In the genomic region with DNA sequence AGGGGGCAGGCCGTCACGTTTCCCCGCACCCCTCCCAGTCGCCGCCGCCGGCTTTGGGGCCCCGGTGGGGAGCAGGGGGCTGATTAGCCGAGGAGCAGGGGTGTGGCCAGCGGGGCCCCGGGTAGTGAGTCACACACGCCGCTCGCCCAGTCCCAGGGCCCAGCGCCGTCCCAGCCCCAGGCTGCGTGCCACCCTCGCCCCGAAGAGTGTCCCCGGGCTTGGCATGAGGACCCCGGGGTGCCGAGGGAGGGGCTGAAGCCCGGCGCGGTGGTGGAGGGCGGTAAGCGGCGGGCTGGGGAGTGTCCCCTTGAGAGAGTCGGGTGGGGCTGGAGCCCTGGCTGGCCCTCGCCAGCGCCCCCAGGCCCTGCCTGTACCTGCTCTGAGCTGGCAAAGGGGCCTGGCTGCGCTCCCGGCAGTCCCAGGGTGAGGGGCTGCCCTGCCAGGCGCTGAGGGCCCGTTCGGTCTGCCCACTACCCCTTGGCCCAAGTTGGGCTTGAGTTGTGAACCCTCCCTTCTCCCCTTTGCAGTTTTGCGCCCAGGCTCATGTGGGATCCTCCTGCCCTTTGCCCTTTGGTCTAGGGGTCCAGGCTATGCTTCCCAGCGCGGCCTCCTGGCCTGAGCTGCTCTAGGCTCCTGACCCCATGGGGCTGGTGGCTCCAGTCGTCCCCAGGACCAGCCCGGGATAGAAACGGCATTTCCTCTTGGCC, we compare ENCODE assay signal across 1 cellular context.
A peak's percentile ranks its signal among the peaks of the same experiment; 100 is the strongest.
TF ChIP-seq lines count a peak whose summit lies in the region.

No MANE protein-coding gene starts in this region.

TF ChIP-seq in HEK293, 187 proteins besides CTCF, POLR2A, EP300 and RAD21 (continued from another document and continues in another):
- TF ChIP-seq, protein P1, sequence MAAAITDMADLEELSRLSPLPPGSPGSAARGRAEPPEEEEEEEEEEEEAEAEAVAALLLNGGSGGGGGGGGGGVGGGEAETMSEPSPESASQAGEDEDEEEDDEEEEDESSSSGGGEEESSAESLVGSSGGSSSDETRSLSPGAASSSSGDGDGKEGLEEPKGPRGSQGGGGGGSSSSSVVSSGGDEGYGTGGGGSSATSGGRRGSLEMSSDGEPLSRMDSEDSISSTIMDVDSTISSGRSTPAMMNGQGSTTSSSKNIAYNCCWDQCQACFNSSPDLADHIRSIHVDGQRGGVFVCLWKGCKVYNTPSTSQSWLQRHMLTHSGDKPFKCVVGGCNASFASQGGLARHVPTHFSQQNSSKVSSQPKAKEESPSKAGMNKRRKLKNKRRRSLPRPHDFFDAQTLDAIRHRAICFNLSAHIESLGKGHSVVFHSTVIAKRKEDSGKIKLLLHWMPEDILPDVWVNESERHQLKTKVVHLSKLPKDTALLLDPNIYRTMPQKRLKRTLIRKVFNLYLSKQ (tag by site-specific recombination; IDR thresholded peaks at IDR 0.05; ENCODE audit: borderline replicate concordance), result no peak
- TF ChIP-seq ZNF214 (tag by site-specific recombination; IDR thresholded peaks at IDR 0.05; ENCODE audit: borderline replicate concordance), result no peak
- TF ChIP-seq, protein P2, sequence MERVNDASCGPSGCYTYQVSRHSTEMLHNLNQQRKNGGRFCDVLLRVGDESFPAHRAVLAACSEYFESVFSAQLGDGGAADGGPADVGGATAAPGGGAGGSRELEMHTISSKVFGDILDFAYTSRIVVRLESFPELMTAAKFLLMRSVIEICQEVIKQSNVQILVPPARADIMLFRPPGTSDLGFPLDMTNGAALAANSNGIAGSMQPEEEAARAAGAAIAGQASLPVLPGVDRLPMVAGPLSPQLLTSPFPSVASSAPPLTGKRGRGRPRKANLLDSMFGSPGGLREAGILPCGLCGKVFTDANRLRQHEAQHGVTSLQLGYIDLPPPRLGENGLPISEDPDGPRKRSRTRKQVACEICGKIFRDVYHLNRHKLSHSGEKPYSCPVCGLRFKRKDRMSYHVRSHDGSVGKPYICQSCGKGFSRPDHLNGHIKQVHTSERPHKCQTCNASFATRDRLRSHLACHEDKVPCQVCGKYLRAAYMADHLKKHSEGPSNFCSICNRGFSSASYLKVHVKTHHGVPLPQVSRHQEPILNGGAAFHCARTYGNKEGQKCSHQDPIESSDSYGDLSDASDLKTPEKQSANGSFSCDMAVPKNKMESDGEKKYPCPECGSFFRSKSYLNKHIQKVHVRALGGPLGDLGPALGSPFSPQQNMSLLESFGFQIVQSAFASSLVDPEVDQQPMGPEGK (tag by site-specific recombination; IDR thresholded peaks at IDR 0.05), result peak; percentile 89
- TF ChIP-seq, protein P3, sequence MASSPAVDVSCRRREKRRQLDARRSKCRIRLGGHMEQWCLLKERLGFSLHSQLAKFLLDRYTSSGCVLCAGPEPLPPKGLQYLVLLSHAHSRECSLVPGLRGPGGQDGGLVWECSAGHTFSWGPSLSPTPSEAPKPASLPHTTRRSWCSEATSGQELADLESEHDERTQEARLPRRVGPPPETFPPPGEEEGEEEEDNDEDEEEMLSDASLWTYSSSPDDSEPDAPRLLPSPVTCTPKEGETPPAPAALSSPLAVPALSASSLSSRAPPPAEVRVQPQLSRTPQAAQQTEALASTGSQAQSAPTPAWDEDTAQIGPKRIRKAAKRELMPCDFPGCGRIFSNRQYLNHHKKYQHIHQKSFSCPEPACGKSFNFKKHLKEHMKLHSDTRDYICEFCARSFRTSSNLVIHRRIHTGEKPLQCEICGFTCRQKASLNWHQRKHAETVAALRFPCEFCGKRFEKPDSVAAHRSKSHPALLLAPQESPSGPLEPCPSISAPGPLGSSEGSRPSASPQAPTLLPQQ (tag by site-specific recombination; IDR thresholded peaks at IDR 0.05), result peak; percentile 62
- TF ChIP-seq BCL11A (tag by site-specific recombination; IDR thresholded peaks at IDR 0.05; ENCODE audit: low read depth), result no peak
- TF ChIP-seq ZNF660 (tag by site-specific recombination; IDR thresholded peaks at IDR 0.05), result no peak
- TF ChIP-seq, protein P4, sequence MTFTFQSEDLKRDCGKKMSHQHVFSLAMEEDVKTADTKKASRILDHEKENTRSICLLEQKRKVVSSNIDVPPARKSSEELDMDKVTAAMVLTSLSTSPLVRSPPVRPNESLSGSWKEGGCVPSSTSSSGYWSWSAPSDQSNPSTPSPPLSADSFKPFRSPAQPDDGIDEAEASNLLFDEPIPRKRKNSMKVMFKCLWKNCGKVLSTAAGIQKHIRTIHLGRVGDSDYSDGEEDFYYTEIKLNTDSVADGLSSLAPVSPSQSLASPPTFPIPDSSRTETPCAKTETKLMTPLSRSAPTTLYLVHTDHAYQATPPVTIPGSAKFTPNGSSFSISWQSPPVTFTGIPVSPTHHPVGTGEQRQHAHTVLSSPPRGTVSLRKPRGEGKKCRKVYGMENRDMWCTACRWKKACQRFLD (tag by site-specific recombination; IDR thresholded peaks at IDR 0.05), result no peak
- TF ChIP-seq, protein P5, sequence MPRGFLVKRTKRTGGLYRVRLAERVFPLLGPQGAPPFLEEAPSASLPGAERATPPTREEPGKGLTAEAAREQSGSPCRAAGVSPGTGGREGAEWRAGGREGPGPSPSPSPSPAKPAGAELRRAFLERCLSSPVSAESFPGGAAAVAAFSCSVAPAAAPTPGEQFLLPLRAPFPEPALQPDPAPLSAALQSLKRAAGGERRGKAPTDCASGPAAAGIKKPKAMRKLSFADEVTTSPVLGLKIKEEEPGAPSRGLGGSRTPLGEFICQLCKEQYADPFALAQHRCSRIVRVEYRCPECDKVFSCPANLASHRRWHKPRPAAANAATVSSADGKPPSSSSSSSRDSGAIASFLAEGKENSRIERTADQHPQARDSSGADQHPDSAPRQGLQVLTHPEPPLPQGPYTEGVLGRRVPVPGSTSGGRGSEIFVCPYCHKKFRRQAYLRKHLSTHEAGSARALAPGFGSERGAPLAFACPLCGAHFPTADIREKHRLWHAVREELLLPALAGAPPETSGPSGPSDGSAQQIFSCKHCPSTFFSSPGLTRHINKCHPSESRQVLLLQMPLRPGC (tag by site-specific recombination; IDR thresholded peaks at IDR 0.05), result no peak
- TF ChIP-seq, protein P6, sequence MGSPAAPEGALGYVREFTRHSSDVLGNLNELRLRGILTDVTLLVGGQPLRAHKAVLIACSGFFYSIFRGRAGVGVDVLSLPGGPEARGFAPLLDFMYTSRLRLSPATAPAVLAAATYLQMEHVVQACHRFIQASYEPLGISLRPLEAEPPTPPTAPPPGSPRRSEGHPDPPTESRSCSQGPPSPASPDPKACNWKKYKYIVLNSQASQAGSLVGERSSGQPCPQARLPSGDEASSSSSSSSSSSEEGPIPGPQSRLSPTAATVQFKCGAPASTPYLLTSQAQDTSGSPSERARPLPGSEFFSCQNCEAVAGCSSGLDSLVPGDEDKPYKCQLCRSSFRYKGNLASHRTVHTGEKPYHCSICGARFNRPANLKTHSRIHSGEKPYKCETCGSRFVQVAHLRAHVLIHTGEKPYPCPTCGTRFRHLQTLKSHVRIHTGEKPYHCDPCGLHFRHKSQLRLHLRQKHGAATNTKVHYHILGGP (tag by site-specific recombination; IDR thresholded peaks at IDR 0.05), result no peak
- no peak for TF ChIP-seq MEIS1 (CRISPR knock-in tag; IDR thresholded peaks at IDR 0.05; ENCODE audit: borderline replicate concordance)
- TF ChIP-seq, protein P7, sequence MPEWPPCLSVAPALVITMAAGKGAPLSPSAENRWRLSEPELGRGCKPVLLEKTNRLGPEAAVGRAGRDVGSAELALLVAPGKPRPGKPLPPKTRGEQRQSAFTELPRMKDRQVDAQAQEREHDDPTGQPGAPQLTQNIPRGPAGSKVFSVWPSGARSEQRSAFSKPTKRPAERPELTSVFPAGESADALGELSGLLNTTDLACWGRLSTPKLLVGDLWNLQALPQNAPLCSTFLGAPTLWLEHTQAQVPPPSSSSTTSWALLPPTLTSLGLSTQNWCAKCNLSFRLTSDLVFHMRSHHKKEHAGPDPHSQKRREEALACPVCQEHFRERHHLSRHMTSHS (tag by site-specific recombination; IDR thresholded peaks at IDR 0.05), result no peak
- TF ChIP-seq, protein P8, sequence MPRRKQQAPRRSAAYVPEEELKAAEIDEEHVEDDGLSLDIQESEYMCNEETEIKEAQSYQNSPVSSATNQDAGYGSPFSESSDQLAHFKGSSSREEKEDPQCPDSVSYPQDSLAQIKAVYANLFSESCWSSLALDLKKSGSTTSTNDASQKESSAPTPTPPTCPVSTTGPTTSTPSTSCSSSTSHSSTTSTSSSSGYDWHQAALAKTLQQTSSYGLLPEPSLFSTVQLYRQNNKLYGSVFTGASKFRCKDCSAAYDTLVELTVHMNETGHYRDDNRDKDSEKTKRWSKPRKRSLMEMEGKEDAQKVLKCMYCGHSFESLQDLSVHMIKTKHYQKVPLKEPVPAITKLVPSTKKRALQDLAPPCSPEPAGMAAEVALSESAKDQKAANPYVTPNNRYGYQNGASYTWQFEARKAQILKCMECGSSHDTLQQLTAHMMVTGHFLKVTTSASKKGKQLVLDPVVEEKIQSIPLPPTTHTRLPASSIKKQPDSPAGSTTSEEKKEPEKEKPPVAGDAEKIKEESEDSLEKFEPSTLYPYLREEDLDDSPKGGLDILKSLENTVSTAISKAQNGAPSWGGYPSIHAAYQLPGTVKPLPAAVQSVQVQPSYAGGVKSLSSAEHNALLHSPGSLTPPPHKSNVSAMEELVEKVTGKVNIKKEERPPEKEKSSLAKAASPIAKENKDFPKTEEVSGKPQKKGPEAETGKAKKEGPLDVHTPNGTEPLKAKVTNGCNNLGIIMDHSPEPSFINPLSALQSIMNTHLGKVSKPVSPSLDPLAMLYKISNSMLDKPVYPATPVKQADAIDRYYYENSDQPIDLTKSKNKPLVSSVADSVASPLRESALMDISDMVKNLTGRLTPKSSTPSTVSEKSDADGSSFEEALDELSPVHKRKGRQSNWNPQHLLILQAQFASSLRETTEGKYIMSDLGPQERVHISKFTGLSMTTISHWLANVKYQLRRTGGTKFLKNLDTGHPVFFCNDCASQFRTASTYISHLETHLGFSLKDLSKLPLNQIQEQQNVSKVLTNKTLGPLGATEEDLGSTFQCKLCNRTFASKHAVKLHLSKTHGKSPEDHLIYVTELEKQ (tag by site-specific recombination; IDR thresholded peaks at IDR 0.05; ENCODE audit: borderline replicate concordance), result no peak
- no peak for TF ChIP-seq ZNF473 (tag by site-specific recombination; IDR thresholded peaks at IDR 0.05)
- no peak for TF ChIP-seq REPIN1 (tag by site-specific recombination; IDR thresholded peaks at IDR 0.05; ENCODE audit: low read depth)
- TF ChIP-seq ZNF777 (tag by site-specific recombination; IDR thresholded peaks at IDR 0.05; ENCODE audit: borderline replicate concordance), result no peak
- TF ChIP-seq, protein P9, sequence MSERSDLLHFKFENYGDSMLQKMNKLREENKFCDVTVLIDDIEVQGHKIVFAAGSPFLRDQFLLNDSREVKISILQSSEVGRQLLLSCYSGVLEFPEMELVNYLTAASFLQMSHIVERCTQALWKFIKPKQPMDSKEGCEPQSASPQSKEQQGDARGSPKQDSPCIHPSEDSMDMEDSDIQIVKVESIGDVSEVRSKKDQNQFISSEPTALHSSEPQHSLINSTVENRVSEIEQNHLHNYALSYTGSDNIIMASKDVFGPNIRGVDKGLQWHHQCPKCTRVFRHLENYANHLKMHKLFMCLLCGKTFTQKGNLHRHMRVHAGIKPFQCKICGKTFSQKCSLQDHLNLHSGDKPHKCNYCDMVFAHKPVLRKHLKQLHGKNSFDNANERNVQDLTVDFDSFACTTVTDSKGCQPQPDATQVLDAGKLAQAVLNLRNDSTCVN (tag by site-specific recombination; optimal IDR thresholded peaks at IDR 0.05), result peak; percentile 62
- peak; percentile 48; the same call in 1 of the 2 replicates for TF ChIP-seq KLF9 (tag by site-specific recombination; IDR thresholded peaks at IDR 0.05; ENCODE audit: low read depth)
- no peak for TF ChIP-seq GLI4 (tag by site-specific recombination; IDR thresholded peaks at IDR 0.05)
- no peak for TF ChIP-seq ZNF548 (tag by site-specific recombination; IDR thresholded peaks at IDR 0.05)
- TF ChIP-seq, protein P10, sequence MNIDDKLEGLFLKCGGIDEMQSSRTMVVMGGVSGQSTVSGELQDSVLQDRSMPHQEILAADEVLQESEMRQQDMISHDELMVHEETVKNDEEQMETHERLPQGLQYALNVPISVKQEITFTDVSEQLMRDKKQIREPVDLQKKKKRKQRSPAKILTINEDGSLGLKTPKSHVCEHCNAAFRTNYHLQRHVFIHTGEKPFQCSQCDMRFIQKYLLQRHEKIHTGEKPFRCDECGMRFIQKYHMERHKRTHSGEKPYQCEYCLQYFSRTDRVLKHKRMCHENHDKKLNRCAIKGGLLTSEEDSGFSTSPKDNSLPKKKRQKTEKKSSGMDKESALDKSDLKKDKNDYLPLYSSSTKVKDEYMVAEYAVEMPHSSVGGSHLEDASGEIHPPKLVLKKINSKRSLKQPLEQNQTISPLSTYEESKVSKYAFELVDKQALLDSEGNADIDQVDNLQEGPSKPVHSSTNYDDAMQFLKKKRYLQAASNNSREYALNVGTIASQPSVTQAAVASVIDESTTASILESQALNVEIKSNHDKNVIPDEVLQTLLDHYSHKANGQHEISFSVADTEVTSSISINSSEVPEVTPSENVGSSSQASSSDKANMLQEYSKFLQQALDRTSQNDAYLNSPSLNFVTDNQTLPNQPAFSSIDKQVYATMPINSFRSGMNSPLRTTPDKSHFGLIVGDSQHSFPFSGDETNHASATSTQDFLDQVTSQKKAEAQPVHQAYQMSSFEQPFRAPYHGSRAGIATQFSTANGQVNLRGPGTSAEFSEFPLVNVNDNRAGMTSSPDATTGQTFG (tag by site-specific recombination; IDR thresholded peaks at IDR 0.05; ENCODE audit: borderline replicate concordance), result no peak
- no peak for TF ChIP-seq ZNF138 (tag by site-specific recombination; IDR thresholded peaks at IDR 0.05; ENCODE audit: borderline replicate concordance)
- TF ChIP-seq EGR2 (tag by site-specific recombination; IDR thresholded peaks at IDR 0.05; ENCODE audit: low read depth), result no peak
- TF ChIP-seq ZNF114 (tag by site-specific recombination; IDR thresholded peaks at IDR 0.05), result no peak
- no peak for TF ChIP-seq ZNF48 (tag by site-specific recombination; IDR thresholded peaks at IDR 0.05)
- TF ChIP-seq GLIS2 (tag by site-specific recombination; IDR thresholded peaks at IDR 0.05), result peak; percentile 67
- no peak for TF ChIP-seq ZNF600 (tag by site-specific recombination; IDR thresholded peaks at IDR 0.05)
- TF ChIP-seq ZBTB7A (tag by site-specific recombination; IDR thresholded peaks at IDR 0.05; ENCODE audit: low read depth), result no peak
- TF ChIP-seq, protein P11, sequence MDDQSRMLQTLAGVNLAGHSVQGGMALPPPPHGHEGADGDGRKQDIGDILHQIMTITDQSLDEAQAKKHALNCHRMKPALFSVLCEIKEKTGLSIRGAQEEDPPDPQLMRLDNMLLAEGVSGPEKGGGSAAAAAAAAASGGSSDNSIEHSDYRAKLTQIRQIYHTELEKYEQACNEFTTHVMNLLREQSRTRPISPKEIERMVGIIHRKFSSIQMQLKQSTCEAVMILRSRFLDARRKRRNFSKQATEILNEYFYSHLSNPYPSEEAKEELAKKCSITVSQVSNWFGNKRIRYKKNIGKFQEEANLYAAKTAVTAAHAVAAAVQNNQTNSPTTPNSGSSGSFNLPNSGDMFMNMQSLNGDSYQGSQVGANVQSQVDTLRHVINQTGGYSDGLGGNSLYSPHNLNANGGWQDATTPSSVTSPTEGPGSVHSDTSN (CRISPR knock-in tag; IDR thresholded peaks at IDR 0.05), result no peak
- peak; percentile 28; the same call in 1 of the 2 replicates for TF ChIP-seq ZFHX2 (tag by site-specific recombination; conservative IDR thresholded peaks at IDR 0.05)
- no peak for TF ChIP-seq ZNF571 (tag by site-specific recombination; IDR thresholded peaks at IDR 0.05)
- TF ChIP-seq KLF1 (tag by site-specific recombination; IDR thresholded peaks at IDR 0.05), result peak; percentile 92
- no peak for TF ChIP-seq KLF7 (tag by site-specific recombination; IDR thresholded peaks at IDR 0.05; ENCODE audit: borderline replicate concordance)
- no peak for TF ChIP-seq ZNF140 (tag by site-specific recombination; IDR thresholded peaks at IDR 0.05)
- no peak for TF ChIP-seq ZNF707 (tag by site-specific recombination; IDR thresholded peaks at IDR 0.05)
- no peak for TF ChIP-seq ZNF623 (tag by site-specific recombination; IDR thresholded peaks at IDR 0.05)
- TF ChIP-seq ZNF16 (tag by site-specific recombination; IDR thresholded peaks at IDR 0.05; ENCODE audit: low read depth), result no peak
- TF ChIP-seq ZNF585B (tag by site-specific recombination; IDR thresholded peaks at IDR 0.05), result no peak
- TF ChIP-seq SP3 (tag by site-specific recombination; IDR thresholded peaks at IDR 0.05), result peak; percentile 63; the same call in 1 of the 2 replicates
